In the genomic region with DNA sequence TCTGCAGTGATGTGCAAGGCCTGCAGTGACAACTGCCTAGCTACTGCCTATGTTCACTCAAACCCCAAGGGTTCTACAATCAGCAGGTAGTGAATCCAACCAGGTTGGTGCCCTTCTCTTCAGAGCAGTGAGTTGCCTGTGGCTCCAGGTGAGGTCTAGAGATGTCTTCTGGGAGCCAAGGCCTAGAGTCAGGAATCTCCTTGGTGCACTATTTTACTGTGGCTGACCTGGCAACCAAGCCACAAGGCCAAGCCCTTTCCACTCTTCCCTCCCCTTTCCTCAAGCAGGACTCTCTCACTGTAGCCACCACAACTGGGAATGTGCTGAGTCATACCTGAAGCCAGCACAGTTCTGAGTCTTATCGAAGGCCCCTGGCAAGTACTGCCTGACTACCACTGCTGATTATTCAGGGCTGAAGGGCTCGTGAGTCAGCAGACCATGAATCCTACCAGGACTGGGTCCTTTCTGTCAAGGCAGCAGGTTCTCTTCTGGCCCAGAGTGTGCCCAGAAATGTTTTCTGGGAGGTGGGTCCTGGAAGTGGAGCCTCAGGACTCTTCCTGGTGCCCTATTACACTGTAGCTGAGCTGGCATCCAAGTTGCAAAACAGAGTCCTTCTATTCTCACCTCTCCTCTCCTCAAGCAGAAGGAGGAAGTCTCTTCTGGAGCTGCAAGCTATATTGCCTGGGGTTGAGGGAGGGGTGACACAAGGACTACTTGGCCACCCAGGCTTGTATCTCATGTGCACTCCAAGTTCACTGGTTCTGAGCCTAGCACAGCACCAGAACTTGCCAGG, we compare ENCODE assay signal across 1 cellular context.
A peak's percentile ranks its signal among the peaks of the same experiment; 100 is the strongest.
TF ChIP-seq lines count a peak whose summit lies in the region.

No MANE protein-coding gene starts in this region.

TF ChIP-seq in K562, 482 proteins besides CTCF, POLR2A, EP300 and RAD21 (continued from another document and continues in another):
- TF ChIP-seq, protein P1, sequence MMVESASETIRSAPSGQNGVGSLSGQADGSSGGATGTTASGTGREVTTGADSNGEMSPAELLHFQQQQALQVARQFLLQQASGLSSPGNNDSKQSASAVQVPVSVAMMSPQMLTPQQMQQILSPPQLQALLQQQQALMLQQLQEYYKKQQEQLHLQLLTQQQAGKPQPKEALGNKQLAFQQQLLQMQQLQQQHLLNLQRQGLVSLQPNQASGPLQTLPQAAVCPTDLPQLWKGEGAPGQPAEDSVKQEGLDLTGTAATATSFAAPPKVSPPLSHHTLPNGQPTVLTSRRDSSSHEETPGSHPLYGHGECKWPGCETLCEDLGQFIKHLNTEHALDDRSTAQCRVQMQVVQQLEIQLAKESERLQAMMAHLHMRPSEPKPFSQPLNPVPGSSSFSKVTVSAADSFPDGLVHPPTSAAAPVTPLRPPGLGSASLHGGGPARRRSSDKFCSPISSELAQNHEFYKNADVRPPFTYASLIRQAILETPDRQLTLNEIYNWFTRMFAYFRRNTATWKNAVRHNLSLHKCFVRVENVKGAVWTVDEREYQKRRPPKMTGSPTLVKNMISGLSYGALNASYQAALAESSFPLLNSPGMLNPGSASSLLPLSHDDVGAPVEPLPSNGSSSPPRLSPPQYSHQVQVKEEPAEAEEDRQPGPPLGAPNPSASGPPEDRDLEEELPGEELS (CRISPR knock-in tag; IDR thresholded peaks at IDR 0.05; ENCODE audit: borderline replicate concordance), result no peak; the same call in 1 of the 2 replicates
- TF ChIP-seq ZNF668 (CRISPR knock-in tag; IDR thresholded peaks at IDR 0.05) (no peak), U2AF1 (optimal IDR thresholded peaks at IDR 0.05; ENCODE audit: low read depth, low read length) (no peak), ZNF785 (CRISPR knock-in tag; IDR thresholded peaks at IDR 0.05) (no peak), STAT5B (CRISPR knock-in tag; IDR thresholded peaks at IDR 0.05) (no peak), ZC3H11A (IDR thresholded peaks at IDR 0.05; ENCODE audit: low read depth, low read length) (no peak), ZNF311 (CRISPR knock-in tag; IDR thresholded peaks at IDR 0.05) (no peak), ZNF445 (CRISPR knock-in tag; IDR thresholded peaks at IDR 0.05; ENCODE audit: low read depth) (no peak), MCM2 (IDR thresholded peaks at IDR 0.05; ENCODE audit: low read depth) (no peak), BCL6 (CRISPR knock-in tag; IDR thresholded peaks at IDR 0.05) (no peak), STAG1 (CRISPR knock-in tag; IDR thresholded peaks at IDR 0.05; ENCODE audit: borderline replicate concordance) (no peak), TAF7 (tag; IDR thresholded peaks at IDR 0.05) (no peak), CTBP1 (IDR thresholded peaks at IDR 0.05; ENCODE audit: borderline replicate concordance) (peak; percentile 83; the same call in 1 of the 2 replicates), BMI1 (IDR thresholded peaks at IDR 0.05; ENCODE audit: low read length) (no peak), MEF2A (IDR thresholded peaks at IDR 0.05; ENCODE audit: control insufficient read depth, low read depth, low read length) (no peak), ZNF77 (CRISPR knock-in tag; IDR thresholded peaks at IDR 0.05) (no peak), PHB (CRISPR knock-in tag; IDR thresholded peaks at IDR 0.05) (no peak), EWSR1 (IDR thresholded peaks at IDR 0.05; ENCODE audit: borderline replicate concordance, low read depth, partially characterized antibody) (no peak), FOXA3 (CRISPR knock-in tag; conservative IDR thresholded peaks at IDR 0.05 in 1 of 2, IDR thresholded peaks at IDR 0.05 in 1 of 2) (no peak), NELFE (IDR thresholded peaks at IDR 0.05; ENCODE audit: insufficient read depth, insufficient read length) (no peak), SMAD3 (CRISPR knock-in tag; conservative IDR thresholded peaks at IDR 0.05) (0 out of 2 replicates have a peak, but pooled peaks have one; percentile 22), CC2D1A (IDR thresholded peaks at IDR 0.05) (peak; percentile 48; the same call in 1 of the 2 replicates), KLF10 (CRISPR knock-in tag; IDR thresholded peaks at IDR 0.05) (no peak), ZBTB7A (IDR thresholded peaks at IDR 0.05; ENCODE audit: borderline replicate concordance, control insufficient read depth, low read depth, low read length) (no peak; the same call in 1 of the 2 replicates), E2F3 (CRISPR knock-in tag; IDR thresholded peaks at IDR 0.05) (no peak), ZFP30 (CRISPR knock-in tag; IDR thresholded peaks at IDR 0.05; ENCODE audit: borderline replicate concordance) (no peak), MEF2D (tag; conservative IDR thresholded peaks at IDR 0.05; ENCODE audit: low read depth) (no peak; the same call in 1 of the 2 replicates), MAFG (tag; conservative IDR thresholded peaks at IDR 0.05) (peak; percentile 100), SRSF3 (IDR thresholded peaks at IDR 0.05; ENCODE audit: insufficient read depth, low read length) (no peak), TAF9B (IDR thresholded peaks at IDR 0.05; ENCODE audit: partially characterized antibody) (peak; percentile 55), SNIP1 (IDR thresholded peaks at IDR 0.05; ENCODE audit: low read depth) (no peak), TEAD4 (IDR thresholded peaks at IDR 0.05; ENCODE audit: low read length) (peak; percentile 90), TEAD4 (CRISPR knock-in tag; IDR thresholded peaks at IDR 0.05; ENCODE audit: borderline replicate concordance) (no peak), SLC30A9 (CRISPR knock-in tag; IDR thresholded peaks at IDR 0.05) (no peak), TARDBP (IDR thresholded peaks at IDR 0.05) (no peak), MED1 (CRISPR knock-in tag; IDR thresholded peaks at IDR 0.05; ENCODE audit: borderline replicate concordance) (no peak), ZNF134 (CRISPR knock-in tag; conservative IDR thresholded peaks at IDR 0.05) (no peak), FOXM1 (IDR thresholded peaks at IDR 0.05; ENCODE audit: low read depth) (peak; percentile 50; the same call in 1 of the 2 replicates), FOXM1 (CRISPR knock-in tag; IDR thresholded peaks at IDR 0.05; ENCODE audit: low read depth) (no peak), GATA2 (CRISPR knock-in tag; IDR thresholded peaks at IDR 0.05) (peak; percentile 61), PTRF (tag; IDR thresholded peaks at IDR 0.05) (no peak)
- TF ChIP-seq, protein P2, sequence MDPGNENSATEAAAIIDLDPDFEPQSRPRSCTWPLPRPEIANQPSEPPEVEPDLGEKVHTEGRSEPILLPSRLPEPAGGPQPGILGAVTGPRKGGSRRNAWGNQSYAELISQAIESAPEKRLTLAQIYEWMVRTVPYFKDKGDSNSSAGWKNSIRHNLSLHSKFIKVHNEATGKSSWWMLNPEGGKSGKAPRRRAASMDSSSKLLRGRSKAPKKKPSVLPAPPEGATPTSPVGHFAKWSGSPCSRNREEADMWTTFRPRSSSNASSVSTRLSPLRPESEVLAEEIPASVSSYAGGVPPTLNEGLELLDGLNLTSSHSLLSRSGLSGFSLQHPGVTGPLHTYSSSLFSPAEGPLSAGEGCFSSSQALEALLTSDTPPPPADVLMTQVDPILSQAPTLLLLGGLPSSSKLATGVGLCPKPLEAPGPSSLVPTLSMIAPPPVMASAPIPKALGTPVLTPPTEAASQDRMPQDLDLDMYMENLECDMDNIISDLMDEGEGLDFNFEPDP (CRISPR knock-in tag; IDR thresholded peaks at IDR 0.05), result no peak
- TF ChIP-seq, protein P3, sequence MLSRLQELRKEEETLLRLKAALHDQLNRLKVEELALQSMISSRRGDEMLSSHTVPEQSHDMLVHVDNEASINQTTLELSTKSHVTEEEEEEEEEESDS (CRISPR knock-in tag; IDR thresholded peaks at IDR 0.05), result no peak
- TF ChIP-seq, protein P4, sequence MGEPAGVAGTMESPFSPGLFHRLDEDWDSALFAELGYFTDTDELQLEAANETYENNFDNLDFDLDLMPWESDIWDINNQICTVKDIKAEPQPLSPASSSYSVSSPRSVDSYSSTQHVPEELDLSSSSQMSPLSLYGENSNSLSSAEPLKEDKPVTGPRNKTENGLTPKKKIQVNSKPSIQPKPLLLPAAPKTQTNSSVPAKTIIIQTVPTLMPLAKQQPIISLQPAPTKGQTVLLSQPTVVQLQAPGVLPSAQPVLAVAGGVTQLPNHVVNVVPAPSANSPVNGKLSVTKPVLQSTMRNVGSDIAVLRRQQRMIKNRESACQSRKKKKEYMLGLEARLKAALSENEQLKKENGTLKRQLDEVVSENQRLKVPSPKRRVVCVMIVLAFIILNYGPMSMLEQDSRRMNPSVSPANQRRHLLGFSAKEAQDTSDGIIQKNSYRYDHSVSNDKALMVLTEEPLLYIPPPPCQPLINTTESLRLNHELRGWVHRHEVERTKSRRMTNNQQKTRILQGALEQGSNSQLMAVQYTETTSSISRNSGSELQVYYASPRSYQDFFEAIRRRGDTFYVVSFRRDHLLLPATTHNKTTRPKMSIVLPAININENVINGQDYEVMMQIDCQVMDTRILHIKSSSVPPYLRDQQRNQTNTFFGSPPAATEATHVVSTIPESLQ (CRISPR knock-in tag; IDR thresholded peaks at IDR 0.05), result no peak
- TF ChIP-seq, protein P5, sequence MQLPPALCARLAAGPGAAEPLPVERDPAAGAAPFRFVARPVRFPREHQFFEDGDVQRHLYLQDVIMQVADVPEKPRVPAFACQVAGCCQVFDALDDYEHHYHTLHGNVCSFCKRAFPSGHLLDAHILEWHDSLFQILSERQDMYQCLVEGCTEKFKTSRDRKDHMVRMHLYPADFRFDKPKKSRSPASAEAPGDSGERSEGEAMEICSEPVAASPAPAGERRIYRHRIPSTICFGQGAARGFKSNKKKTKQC (CRISPR knock-in tag; IDR thresholded peaks at IDR 0.05), result no peak
- TF ChIP-seq, protein P6, sequence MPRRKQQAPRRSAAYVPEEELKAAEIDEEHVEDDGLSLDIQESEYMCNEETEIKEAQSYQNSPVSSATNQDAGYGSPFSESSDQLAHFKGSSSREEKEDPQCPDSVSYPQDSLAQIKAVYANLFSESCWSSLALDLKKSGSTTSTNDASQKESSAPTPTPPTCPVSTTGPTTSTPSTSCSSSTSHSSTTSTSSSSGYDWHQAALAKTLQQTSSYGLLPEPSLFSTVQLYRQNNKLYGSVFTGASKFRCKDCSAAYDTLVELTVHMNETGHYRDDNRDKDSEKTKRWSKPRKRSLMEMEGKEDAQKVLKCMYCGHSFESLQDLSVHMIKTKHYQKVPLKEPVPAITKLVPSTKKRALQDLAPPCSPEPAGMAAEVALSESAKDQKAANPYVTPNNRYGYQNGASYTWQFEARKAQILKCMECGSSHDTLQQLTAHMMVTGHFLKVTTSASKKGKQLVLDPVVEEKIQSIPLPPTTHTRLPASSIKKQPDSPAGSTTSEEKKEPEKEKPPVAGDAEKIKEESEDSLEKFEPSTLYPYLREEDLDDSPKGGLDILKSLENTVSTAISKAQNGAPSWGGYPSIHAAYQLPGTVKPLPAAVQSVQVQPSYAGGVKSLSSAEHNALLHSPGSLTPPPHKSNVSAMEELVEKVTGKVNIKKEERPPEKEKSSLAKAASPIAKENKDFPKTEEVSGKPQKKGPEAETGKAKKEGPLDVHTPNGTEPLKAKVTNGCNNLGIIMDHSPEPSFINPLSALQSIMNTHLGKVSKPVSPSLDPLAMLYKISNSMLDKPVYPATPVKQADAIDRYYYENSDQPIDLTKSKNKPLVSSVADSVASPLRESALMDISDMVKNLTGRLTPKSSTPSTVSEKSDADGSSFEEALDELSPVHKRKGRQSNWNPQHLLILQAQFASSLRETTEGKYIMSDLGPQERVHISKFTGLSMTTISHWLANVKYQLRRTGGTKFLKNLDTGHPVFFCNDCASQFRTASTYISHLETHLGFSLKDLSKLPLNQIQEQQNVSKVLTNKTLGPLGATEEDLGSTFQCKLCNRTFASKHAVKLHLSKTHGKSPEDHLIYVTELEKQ (CRISPR knock-in tag; IDR thresholded peaks at IDR 0.05), result no peak
- TF ChIP-seq, protein P7, sequence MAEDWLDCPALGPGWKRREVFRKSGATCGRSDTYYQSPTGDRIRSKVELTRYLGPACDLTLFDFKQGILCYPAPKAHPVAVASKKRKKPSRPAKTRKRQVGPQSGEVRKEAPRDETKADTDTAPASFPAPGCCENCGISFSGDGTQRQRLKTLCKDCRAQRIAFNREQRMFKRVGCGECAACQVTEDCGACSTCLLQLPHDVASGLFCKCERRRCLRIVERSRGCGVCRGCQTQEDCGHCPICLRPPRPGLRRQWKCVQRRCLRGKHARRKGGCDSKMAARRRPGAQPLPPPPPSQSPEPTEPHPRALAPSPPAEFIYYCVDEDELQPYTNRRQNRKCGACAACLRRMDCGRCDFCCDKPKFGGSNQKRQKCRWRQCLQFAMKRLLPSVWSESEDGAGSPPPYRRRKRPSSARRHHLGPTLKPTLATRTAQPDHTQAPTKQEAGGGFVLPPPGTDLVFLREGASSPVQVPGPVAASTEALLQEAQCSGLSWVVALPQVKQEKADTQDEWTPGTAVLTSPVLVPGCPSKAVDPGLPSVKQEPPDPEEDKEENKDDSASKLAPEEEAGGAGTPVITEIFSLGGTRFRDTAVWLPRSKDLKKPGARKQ (CRISPR knock-in tag; IDR thresholded peaks at IDR 0.05), result no peak
- TF ChIP-seq, protein P8, sequence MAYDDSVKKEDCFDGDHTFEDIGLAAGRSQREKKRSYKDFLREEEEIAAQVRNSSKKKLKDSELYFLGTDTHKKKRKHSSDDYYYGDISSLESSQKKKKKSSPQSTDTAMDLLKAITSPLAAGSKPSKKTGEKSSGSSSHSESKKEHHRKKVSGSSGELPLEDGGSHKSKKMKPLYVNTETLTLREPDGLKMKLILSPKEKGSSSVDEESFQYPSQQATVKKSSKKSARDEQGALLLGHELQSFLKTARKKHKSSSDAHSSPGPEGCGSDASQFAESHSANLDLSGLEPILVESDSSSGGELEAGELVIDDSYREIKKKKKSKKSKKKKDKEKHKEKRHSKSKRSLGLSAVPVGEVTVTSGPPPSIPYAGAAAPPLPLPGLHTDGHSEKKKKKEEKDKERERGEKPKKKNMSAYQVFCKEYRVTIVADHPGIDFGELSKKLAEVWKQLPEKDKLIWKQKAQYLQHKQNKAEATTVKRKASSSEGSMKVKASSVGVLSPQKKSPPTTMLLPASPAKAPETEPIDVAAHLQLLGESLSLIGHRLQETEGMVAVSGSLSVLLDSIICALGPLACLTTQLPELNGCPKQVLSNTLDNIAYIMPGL (CRISPR knock-in tag; IDR thresholded peaks at IDR 0.05), result no peak
- TF ChIP-seq, protein P9, sequence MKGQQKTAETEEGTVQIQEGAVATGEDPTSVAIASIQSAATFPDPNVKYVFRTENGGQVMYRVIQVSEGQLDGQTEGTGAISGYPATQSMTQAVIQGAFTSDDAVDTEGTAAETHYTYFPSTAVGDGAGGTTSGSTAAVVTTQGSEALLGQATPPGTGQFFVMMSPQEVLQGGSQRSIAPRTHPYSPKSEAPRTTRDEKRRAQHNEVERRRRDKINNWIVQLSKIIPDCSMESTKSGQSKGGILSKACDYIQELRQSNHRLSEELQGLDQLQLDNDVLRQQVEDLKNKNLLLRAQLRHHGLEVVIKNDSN (CRISPR knock-in tag; IDR thresholded peaks at IDR 0.05), result no peak
- TF ChIP-seq, protein P10, sequence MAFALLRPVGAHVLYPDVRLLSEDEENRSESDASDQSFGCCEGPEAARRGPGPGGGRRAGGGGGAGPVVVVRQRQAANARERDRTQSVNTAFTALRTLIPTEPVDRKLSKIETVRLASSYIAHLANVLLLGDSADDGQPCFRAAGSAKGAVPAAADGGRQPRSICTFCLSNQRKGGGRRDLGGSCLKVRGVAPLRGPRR (CRISPR knock-in tag; IDR thresholded peaks at IDR 0.05), result no peak
- TF ChIP-seq, protein P11, sequence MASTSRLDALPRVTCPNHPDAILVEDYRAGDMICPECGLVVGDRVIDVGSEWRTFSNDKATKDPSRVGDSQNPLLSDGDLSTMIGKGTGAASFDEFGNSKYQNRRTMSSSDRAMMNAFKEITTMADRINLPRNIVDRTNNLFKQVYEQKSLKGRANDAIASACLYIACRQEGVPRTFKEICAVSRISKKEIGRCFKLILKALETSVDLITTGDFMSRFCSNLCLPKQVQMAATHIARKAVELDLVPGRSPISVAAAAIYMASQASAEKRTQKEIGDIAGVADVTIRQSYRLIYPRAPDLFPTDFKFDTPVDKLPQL (IDR thresholded peaks at IDR 0.05; ENCODE audit: extremely low read depth, insufficient read length), result no peak
